In the genomic region with DNA sequence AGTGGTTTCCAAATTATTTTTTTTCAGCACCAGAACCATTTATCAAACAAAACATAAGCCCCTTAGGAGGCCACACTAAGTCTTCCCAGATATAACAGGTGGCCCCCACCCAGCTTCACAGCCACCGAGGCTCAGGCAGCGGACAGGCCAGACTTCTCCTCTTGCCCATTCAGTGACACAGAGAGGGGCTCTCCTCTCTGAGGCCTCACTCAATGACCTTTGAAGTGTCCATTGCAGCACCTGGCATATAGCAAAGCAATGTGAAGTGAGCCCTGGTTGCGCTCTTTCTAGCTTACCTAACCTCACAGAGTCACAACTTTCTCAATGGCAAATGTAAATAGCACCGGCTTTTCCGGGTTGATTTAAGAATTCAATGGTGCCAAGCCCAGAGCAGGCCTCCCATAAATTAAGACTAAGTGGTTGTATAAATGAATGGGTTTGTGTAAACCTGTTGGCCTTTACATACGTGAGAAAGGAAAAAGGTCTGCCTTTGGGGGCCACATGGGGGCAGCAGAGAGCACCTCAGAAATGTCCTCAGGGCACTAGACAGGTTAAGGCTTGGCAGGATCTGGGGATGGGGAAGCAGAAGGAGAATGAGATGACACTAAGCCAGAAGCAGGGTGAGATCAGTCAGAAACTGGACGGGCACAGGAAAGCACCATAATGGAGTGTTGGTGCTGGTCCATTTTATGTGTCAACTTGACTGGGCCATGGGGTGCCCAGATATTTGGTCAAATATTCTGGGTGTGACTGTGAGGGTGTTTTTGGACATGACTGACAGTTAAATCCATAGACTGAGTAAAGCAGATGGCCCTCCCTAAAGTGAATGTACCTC, we compare ENCODE assay signal across 8 cellular contexts. TPM values are rescaled to one million over a fixed set of nuclear protein-coding genes. Genes with fewer than 3 reads are reported as not detected.
DNase-seq lines count a peak whose midpoint lies in the region; ATAC-seq and TF ChIP-seq lines count a peak whose summit lies in the region.

No MANE protein-coding gene starts in this region.

- H3K27ac ChIP-seq in PC-9 (no peak overlapping the region), right lobe of liver (no peak overlapping the region)

- CTCF ChIA-PET in PC-9 (lab: Charles Lee) = no interaction called here

- H3K4me3 ChIP-seq in PC-9 (no peak overlapping the region), right lobe of liver (no peak overlapping the region)

- no TSS peak for BruUV-seq in PC-9 (replicated peaks; lab: Mats Ljungman, UMichigan)

- intact Hi-C loops in PC-9 (cut with micrococcal nuclease; ENCODE audit: unreplicated experiment) = loop anchor here (1.0 to 10.0 kb wide), 4 partner anchors 74 to 442 kb away; no protein-coding TSS in a partner anchor
- intact Hi-C loops in right lobe of liver (cut with DNase I) = no loop called here

- no peak overlapping the region for H3K4me2 ChIP-seq in PC-9

- H3F3A ChIP-seq in PC-9 (ENCODE audit: insufficient read depth, low read depth) = no peaks in the 10 kb centered on the region

- H3K9me3 ChIP-seq in PC-9 (ENCODE audit: insufficient read depth, low read depth) (no peaks in the 10 kb centered on the region), right lobe of liver (no peaks in the 10 kb centered on the region)

- H4K20me1 ChIP-seq in PC-9 (ENCODE audit: insufficient read depth) = no peaks in the 10 kb centered on the region

- peaks cover 34% of the 10 kb centered on the region; the same call in 1 of the 2 replicates for H3K27me3 ChIP-seq in PC-9 (ENCODE audit: insufficient read depth, low read depth)
- no peaks in the 10 kb centered on the region for H3K27me3 ChIP-seq in right lobe of liver

- WGBS in right lobe of liver (ENCODE audit: insufficient coverage, low coverage, low lambda C conversion rate, missing lambda C conversion rate) = 85% methylated on average over 7 of the region's 7 CpGs

- ATAC-seq in HG02678 (IDR thresholded peaks at IDR 0.05; ENCODE audit: unreplicated experiment) (peak; percentile 51), right lobe of liver (peak; percentile 61 to 72 (median 69)), HG02571 (IDR thresholded peaks at IDR 0.05; ENCODE audit: unreplicated experiment) (no peak), HG03280 (IDR thresholded peaks at IDR 0.05; ENCODE audit: unreplicated experiment) (no peak)

- in situ Hi-C loops in T47D (cut with HindIII; ENCODE audit: low pct_unique_long_range_greater_than_20kb, low sequenced_read_pairs) = no loop called here

- DNase-seq in Daoy (ENCODE audit: low read depth) = peak; percentile 41
- DNase-seq in PC-9 = peak; percentile 54 to 76
- peak; percentile 27 to 89 for DNase-seq in T47D (ENCODE audit: low read depth in 1 of 2, low spot score in 1 of 2)
- DNase-seq in right lobe of liver = peak in 1 of 3 donors; percentile 32
- DNase-seq in superior temporal gyrus (ENCODE audit: extremely low spot score) = no peak

- POLR2A ChIA-PET in PC-9 (lab: Charles Lee; ENCODE audit: unreplicated experiment) = no interaction called here

- no peak overlapping the region for H2AFZ ChIP-seq in PC-9

- H3K36me3 ChIP-seq in PC-9 (ENCODE audit: low read depth) (no peaks in the 10 kb centered on the region), right lobe of liver (no peaks in the 10 kb centered on the region)

- no peaks in the 10 kb centered on the region for H3K9me2 ChIP-seq in PC-9 (ENCODE audit: insufficient read depth)

- H3K79me2 ChIP-seq in PC-9 (ENCODE audit: low read depth) = no peaks in the 10 kb centered on the region

- TF ChIP-seq CTCF in PC-9 (conservative IDR thresholded peaks at IDR 0.05) (peak; percentile 94), right lobe of liver (IDR thresholded peaks at IDR 0.05) (peak; percentile 52 to 67 (median 58))

- no peaks in the 10 kb centered on the region for H3K4me1 ChIP-seq in PC-9 (replicated peaks; ENCODE audit: insufficient read depth)
- H3K4me1 ChIP-seq in right lobe of liver = no peaks in the 10 kb centered on the region

- no peak for TF ChIP-seq POLR2A in right lobe of liver (IDR thresholded peaks at IDR 0.05)

RNA-seq across cellular contexts. Expression of a gene that starts 59.1 kb away (rescaled TPM):
- not detected in 2 replicates for total RNA-seq in Daoy (2014; rRNA removed; shearing (Covaris generic))
- total RNA-seq in PC-9 (2021) (1.6 and 2.4 TPM in 2 replicates), right lobe of liver (not detected)

Comparison
In these comparisons a context has a peak if more than half of its experiments do, and no peak if none do; other contexts are left out.
1. ATAC-seq: peak in HG02678 (single experiment) and right lobe of liver (4 of 4); none in HG02571 (single experiment) and HG03280 (single experiment).